ENCODE assay signal across 27 cellular contexts in the genomic region with DNA sequence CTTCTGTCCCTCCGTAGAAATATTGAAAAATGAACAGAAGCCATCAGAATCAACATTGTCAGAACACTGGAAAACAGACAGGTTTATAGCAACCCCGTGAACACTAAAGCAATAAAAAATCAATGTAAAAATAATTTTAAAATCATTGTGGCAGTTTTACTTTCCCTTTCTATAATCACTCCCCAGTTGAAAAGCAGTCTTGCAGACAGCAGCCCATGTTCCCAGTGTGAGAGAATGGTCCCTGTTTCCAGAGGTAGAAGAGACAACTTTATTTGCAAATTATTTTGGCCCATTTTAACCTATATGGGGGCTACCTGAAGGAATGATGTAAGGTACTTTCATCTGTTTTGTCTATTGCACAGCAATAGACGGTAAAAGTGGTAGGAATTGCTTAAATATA.
A peak's percentile ranks its signal among the peaks of the same experiment; 100 is the strongest.
DNase-seq lines count a peak whose midpoint lies in the region; ATAC-seq, FAIRE-seq and TF ChIP-seq lines count a peak whose summit lies in the region.
"Had no signal": no experiment of that assay in that cellular context is flagged by ENCODE, and none has a peak within 500 bp of the region (broad histone marks: within the 10 kb centered on the region; RNA-seq: fewer than 3 reads in every experiment).

No MANE protein-coding gene starts in this region.

- intact Hi-C loops in right lobe of liver (cut with DNase I): no loop called here

- 0 out of 3 replicates have a peak overlapping the region, but pooled peaks have one; percentile 1 for H3K4me2 ChIP-seq in A549
- H3K4me2 ChIP-seq: BLaER1 treated with 17β-estradiol and CSF1 and Interleukin-3, amounts not matched to agents 10 nM and 100 nM had no signal

- CTCF ChIA-PET in A549 (lab: Yijun Ruan, JAX) (interaction anchor here (0.6 kb wide), 1 partner anchor 78 kb away, joined by 4 read pairs; no protein-coding TSS in a partner anchor), RWPE1 (lab: Yijun Ruan, JAX) (no interaction called here)

- no peaks in the 10 kb centered on the region for H3K36me3 ChIP-seq in right lobe of liver
- H3K36me3 ChIP-seq: BLaER1 treated with 17β-estradiol and CSF1 and Interleukin-3, amounts not matched to agents 10 nM and 100 nM had no signal

- no peaks in the 10 kb centered on the region for H3K27me3 ChIP-seq in right lobe of liver
- H3K27me3 ChIP-seq: BLaER1 treated with 17β-estradiol and CSF1 and Interleukin-3, amounts not matched to agents 10 nM and 100 nM had no signal

- WGBS in A549 (ENCODE audit: missing lambda C conversion rate): 18% methylated on average over 3 of the region's 3 CpGs
- 16% methylated on average over 3 of the region's 3 CpGs for WGBS in right lobe of liver (ENCODE audit: insufficient coverage, low coverage, low lambda C conversion rate, missing lambda C conversion rate)

- H3K9me3 ChIP-seq in A549: 0 out of 3 replicates have a peak, but pooled peaks cover 3% of the 10 kb centered on the region
- no peaks in the 10 kb centered on the region for H3K9me3 ChIP-seq in right lobe of liver
- H3K9me3 ChIP-seq: BLaER1 treated with 17β-estradiol and CSF1 and Interleukin-3, amounts not matched to agents 10 nM and 100 nM; Caco-2 had no signal

- POLR2A ChIA-PET in A549 (lab: Yijun Ruan, JAX): no interaction called here
- POLR2A ChIA-PET in RWPE1 (lab: Yijun Ruan, JAX; ENCODE audit: low non-redundant PET): no interaction called here

- H3K27ac ChIP-seq in A549 (no peak overlapping the region), right lobe of liver (peak overlapping the region; percentile 14 to 72 (median 66)), RWPE1 (no peak overlapping the region)
- H3K27ac ChIP-seq: BLaER1 treated with 17β-estradiol and CSF1 and Interleukin-3, amounts not matched to agents 10 nM and 100 nM; C4-2B had no signal

- TF ChIP-seq POLR2A in A549 (IDR thresholded peaks at IDR 0.05; ENCODE audit: low read length) (no peak), H54 (IDR thresholded peaks at IDR 0.05; ENCODE audit: low read depth, low read length) (no peak), right lobe of liver (IDR thresholded peaks at IDR 0.05) (no peak)

- ATAC-seq in A549: no peak
- peak; percentile 76 to 83 (median 81) for ATAC-seq in right lobe of liver
- ATAC-seq: CD8-positive, alpha-beta T cell; GM12878 had no signal

- no peak for TF ChIP-seq RAD21 in A549 (conservative IDR thresholded peaks at IDR 0.05 in 1 of 2, IDR thresholded peaks at IDR 0.05 in 1 of 2)

- DNase-seq in A549 (ENCODE audit: low read depth in 1 of 2, low spot score in 1 of 2): no peak
- DNase-seq in H54 (ENCODE audit: insufficient read length, low spot score): no peak
- DNase-seq in right lobe of liver: no peak
- no peak for DNase-seq in GM19238 (ENCODE audit: insufficient read length, low spot score)
- no peak for DNase-seq in RWPE1 (ENCODE audit: low spot score)
- no peak for DNase-seq in NCI-H510A treated with DMSO at 0.1 percent for 48 hours (lab: John Stamatoyannopoulos, UW)
- DNase-seq: 8988T; AML-193; Caco-2; Calu3; CD4-positive, alpha-beta T cell; CD8-positive, alpha-beta T cell; DMS 273 treated with DMSO at 0.1 percent for 48 hours; DMS153; DMS53; DMS79; DND-41; EL; GDM1 had no signal

- no peak for TF ChIP-seq EP300 in A549 (IDR thresholded peaks at IDR 0.05)

- TF ChIP-seq CTCF in A549 (IDR thresholded peaks at IDR 0.05): no peak
- TF ChIP-seq CTCF in right lobe of liver (IDR thresholded peaks at IDR 0.05): no peak
- TF ChIP-seq CTCF in RWPE1 (conservative IDR thresholded peaks at IDR 0.05; ENCODE audit: low read depth): no peak

- H3K4me1 ChIP-seq in A549 (no peaks in the 10 kb centered on the region), right lobe of liver (peaks cover 0 to 5% (median 0%) of the 10 kb centered on the region in 4 donors)
- H3K4me1 ChIP-seq: BLaER1 treated with 17β-estradiol and CSF1 and Interleukin-3, amounts not matched to agents 10 nM and 100 nM; Caco-2 had no signal

- H3K4me3 ChIP-seq in A549: no peak overlapping the region
- H3K4me3 ChIP-seq in right lobe of liver: peak overlapping the region; percentile 6 to 29 (median 25)
- H3K4me3 ChIP-seq: BLaER1 treated with 17β-estradiol and CSF1 and Interleukin-3, amounts not matched to agents 10 nM and 100 nM; GM12878 had no signal

- FAIRE-seq in A549 (lab: Jason Lieb, UNC): no peak
- peak; percentile 75 for FAIRE-seq in H54 (lab: Jason Lieb, UNC)
- FAIRE-seq: A204.1, D721Med, GM12878, GM12892, GM18507, GM19239 had no signal

TF ChIP-seq in A549, 52 proteins besides CTCF, POLR2A, EP300 and RAD21:
- TF ChIP-seq CHD4 (IDR thresholded peaks at IDR 0.05; ENCODE audit: borderline replicate concordance) (no peak), PHF8 (IDR thresholded peaks at IDR 0.05; ENCODE audit: borderline replicate concordance, low read depth) (no peak), RARB (CRISPR knock-in tag; IDR thresholded peaks at IDR 0.05) (no peak), FOSL2 (IDR thresholded peaks at IDR 0.05) (no peak), FOSL2 (CRISPR knock-in tag; IDR thresholded peaks at IDR 0.05) (no peak), ZC3H11A (IDR thresholded peaks at IDR 0.05) (no peak), KDM5A (IDR thresholded peaks at IDR 0.05) (no peak), HOXB5 (CRISPR knock-in tag; IDR thresholded peaks at IDR 0.05) (no peak), FOXS1 (CRISPR knock-in tag; IDR thresholded peaks at IDR 0.05) (no peak), NFE2L2 (conservative IDR thresholded peaks at IDR 0.05; ENCODE audit: low read length) (no peak), TP53 (CRISPR knock-in tag; IDR thresholded peaks at IDR 0.05) (no peak), SMC3 (IDR thresholded peaks at IDR 0.05) (no peak), CBX8 (IDR thresholded peaks at IDR 0.05) (no peak)
- TF ChIP-seq, protein P1, sequence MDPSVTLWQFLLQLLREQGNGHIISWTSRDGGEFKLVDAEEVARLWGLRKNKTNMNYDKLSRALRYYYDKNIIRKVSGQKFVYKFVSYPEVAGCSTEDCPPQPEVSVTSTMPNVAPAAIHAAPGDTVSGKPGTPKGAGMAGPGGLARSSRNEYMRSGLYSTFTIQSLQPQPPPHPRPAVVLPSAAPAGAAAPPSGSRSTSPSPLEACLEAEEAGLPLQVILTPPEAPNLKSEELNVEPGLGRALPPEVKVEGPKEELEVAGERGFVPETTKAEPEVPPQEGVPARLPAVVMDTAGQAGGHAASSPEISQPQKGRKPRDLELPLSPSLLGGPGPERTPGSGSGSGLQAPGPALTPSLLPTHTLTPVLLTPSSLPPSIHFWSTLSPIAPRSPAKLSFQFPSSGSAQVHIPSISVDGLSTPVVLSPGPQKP (IDR thresholded peaks at IDR 0.05; ENCODE audit: low read depth, low read length): no peak
- TF ChIP-seq, protein P2, sequence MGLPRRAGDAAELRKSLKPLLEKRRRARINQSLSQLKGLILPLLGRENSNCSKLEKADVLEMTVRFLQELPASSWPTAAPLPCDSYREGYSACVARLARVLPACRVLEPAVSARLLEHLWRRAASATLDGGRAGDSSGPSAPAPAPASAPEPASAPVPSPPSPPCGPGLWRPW (IDR thresholded peaks at IDR 0.05): no peak

Comparison
In these comparisons a context has a peak if more than half of its experiments do, and no peak if none do; other contexts are left out.
1. ATAC-seq: peak in right lobe of liver (4 of 4); none in A549 (0 of 2).
2. H3K27ac ChIP-seq: peak in right lobe of liver (3 of 3); none in A549 (0 of 2) and RWPE1 (single experiment).